ENCODE assay signal across 35 cellular contexts in genomic region chr1:238201992-238202391, GRCh38.
"Had no signal": no experiment of that assay in that cellular context is flagged by ENCODE, and none has a peak within 500 bp of the region (broad histone marks: within the 10 kb centered on the region; RNA-seq: fewer than 3 reads in every experiment).

No MANE protein-coding gene starts in this region.

- H3K4me2 ChIP-seq: KMS-11 had no signal

- H3K9ac ChIP-seq: KMS-11 had no signal

- H3K27me3 ChIP-seq: MG63 had no signal

- H3K9me3 ChIP-seq: MG63 had no signal

- DNase-seq: Karpas-422, Kasumi-1, KG1, MG63, MM.1S, MV-4-11, NCI-H1048, NCI-H1092, NCI-H1092 treated with DMSO at 0.1 percent for 48 hours, NCI-H1105, NCI-H1105 treated with DMSO at 0.1 percent for 48 hours, NCI-H1417, NCI-H1417 treated with DMSO at 0.1 percent for 48 hours, NCI-H1436, NCI-H1436 treated with DMSO at 0.1 percent for 48 hours, NCI-H146, NCI-H1694, NCI-H1694 treated with DMSO at 0.1 percent for 48 hours, NCI-H187, NCI-H187 treated with DMSO at 0.1 percent for 48 hours, NCI-H1930, NCI-H2029, NCI-H2029 treated with DMSO at 0.1 percent for 48 hours, NCI-H2081, NCI-H2081 treated with DMSO at 0.1 percent for 48 hours, NCI-H2107, NCI-H2171, NCI-H2171 treated with DMSO at 0.1 percent for 48 hours, NCI-H2227 treated with DMSO at 0.1 percent for 48 hours, NCI-H226, NCI-H345, NCI-H446, NCI-H446 treated with DMSO at 0.1 percent for 48 hours, NCI-H510A had no signal

- H3K36me3 ChIP-seq: MG63 had no signal

- H3K27ac ChIP-seq: KMS-11 had no signal

- H3K4me3 ChIP-seq: MG63 had no signal
